In the genomic region with DNA sequence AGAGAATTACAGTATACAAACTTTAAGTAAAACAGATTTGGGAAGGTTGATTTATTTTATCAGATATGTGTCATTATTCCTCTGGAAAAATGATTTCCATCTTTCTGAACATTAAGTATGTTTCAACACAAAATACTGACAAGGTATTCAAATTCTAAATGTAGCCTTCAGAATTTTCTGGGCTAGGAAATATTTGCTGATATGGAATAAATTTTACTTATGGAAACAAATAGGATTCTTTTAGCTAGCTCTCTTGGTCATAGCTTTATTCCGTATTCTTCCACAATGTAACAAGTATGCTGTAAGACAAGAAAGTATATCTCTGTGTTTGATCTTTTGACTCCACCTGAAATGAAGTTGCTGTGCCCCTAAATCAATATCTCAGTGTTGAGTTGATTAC, we compare ENCODE assay signal across 1 cellular context.
TF ChIP-seq lines count a peak whose summit lies in the region.

No MANE protein-coding gene starts in this region.

TF ChIP-seq in SK-N-SH, 30 proteins besides CTCF, POLR2A, EP300 and RAD21 (continued from another document):
- TF ChIP-seq, protein P1, sequence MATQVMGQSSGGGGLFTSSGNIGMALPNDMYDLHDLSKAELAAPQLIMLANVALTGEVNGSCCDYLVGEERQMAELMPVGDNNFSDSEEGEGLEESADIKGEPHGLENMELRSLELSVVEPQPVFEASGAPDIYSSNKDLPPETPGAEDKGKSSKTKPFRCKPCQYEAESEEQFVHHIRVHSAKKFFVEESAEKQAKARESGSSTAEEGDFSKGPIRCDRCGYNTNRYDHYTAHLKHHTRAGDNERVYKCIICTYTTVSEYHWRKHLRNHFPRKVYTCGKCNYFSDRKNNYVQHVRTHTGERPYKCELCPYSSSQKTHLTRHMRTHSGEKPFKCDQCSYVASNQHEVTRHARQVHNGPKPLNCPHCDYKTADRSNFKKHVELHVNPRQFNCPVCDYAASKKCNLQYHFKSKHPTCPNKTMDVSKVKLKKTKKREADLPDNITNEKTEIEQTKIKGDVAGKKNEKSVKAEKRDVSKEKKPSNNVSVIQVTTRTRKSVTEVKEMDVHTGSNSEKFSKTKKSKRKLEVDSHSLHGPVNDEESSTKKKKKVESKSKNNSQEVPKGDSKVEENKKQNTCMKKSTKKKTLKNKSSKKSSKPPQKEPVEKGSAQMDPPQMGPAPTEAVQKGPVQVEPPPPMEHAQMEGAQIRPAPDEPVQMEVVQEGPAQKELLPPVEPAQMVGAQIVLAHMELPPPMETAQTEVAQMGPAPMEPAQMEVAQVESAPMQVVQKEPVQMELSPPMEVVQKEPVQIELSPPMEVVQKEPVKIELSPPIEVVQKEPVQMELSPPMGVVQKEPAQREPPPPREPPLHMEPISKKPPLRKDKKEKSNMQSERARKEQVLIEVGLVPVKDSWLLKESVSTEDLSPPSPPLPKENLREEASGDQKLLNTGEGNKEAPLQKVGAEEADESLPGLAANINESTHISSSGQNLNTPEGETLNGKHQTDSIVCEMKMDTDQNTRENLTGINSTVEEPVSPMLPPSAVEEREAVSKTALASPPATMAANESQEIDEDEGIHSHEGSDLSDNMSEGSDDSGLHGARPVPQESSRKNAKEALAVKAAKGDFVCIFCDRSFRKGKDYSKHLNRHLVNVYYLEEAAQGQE (IDR thresholded peaks at IDR 0.05; ENCODE audit: low read depth, low read length) = no peak
- TF ChIP-seq, protein P2, sequence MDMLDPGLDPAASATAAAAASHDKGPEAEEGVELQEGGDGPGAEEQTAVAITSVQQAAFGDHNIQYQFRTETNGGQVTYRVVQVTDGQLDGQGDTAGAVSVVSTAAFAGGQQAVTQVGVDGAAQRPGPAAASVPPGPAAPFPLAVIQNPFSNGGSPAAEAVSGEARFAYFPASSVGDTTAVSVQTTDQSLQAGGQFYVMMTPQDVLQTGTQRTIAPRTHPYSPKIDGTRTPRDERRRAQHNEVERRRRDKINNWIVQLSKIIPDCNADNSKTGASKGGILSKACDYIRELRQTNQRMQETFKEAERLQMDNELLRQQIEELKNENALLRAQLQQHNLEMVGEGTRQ (IDR thresholded peaks at IDR 0.05; ENCODE audit: borderline replicate concordance, low read depth, low read length) = no peak
- no peak for TF ChIP-seq TEAD4 (IDR thresholded peaks at IDR 0.05; ENCODE audit: borderline replicate concordance, insufficient read depth)
- TF ChIP-seq, protein P3, sequence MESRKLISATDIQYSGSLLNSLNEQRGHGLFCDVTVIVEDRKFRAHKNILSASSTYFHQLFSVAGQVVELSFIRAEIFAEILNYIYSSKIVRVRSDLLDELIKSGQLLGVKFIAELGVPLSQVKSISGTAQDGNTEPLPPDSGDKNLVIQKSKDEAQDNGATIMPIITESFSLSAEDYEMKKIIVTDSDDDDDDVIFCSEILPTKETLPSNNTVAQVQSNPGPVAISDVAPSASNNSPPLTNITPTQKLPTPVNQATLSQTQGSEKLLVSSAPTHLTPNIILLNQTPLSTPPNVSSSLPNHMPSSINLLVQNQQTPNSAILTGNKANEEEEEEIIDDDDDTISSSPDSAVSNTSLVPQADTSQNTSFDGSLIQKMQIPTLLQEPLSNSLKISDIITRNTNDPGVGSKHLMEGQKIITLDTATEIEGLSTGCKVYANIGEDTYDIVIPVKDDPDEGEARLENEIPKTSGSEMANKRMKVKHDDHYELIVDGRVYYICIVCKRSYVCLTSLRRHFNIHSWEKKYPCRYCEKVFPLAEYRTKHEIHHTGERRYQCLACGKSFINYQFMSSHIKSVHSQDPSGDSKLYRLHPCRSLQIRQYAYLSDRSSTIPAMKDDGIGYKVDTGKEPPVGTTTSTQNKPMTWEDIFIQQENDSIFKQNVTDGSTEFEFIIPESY (IDR thresholded peaks at IDR 0.05; ENCODE audit: borderline replicate concordance, low read depth) = no peak
- TF ChIP-seq, protein P4, sequence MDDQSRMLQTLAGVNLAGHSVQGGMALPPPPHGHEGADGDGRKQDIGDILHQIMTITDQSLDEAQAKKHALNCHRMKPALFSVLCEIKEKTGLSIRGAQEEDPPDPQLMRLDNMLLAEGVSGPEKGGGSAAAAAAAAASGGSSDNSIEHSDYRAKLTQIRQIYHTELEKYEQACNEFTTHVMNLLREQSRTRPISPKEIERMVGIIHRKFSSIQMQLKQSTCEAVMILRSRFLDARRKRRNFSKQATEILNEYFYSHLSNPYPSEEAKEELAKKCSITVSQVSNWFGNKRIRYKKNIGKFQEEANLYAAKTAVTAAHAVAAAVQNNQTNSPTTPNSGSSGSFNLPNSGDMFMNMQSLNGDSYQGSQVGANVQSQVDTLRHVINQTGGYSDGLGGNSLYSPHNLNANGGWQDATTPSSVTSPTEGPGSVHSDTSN (IDR thresholded peaks at IDR 0.05) = no peak
- no peak for TF ChIP-seq SIN3A (IDR thresholded peaks at IDR 0.05; ENCODE audit: borderline replicate concordance, low read depth, low read length)
- TF ChIP-seq RFX5 (IDR thresholded peaks at IDR 0.05; ENCODE audit: low read length) = no peak
- TF ChIP-seq, protein P5, sequence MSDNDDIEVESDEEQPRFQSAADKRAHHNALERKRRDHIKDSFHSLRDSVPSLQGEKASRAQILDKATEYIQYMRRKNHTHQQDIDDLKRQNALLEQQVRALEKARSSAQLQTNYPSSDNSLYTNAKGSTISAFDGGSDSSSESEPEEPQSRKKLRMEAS (IDR thresholded peaks at IDR 0.05; ENCODE audit: low read depth) = no peak
- no peak for TF ChIP-seq MXI1 (IDR thresholded peaks at IDR 0.05; ENCODE audit: low read depth, low read length)
- no peak for TF ChIP-seq FOXJ3 (CRISPR knock-in tag; IDR thresholded peaks at IDR 0.05)
- TF ChIP-seq, protein P6, sequence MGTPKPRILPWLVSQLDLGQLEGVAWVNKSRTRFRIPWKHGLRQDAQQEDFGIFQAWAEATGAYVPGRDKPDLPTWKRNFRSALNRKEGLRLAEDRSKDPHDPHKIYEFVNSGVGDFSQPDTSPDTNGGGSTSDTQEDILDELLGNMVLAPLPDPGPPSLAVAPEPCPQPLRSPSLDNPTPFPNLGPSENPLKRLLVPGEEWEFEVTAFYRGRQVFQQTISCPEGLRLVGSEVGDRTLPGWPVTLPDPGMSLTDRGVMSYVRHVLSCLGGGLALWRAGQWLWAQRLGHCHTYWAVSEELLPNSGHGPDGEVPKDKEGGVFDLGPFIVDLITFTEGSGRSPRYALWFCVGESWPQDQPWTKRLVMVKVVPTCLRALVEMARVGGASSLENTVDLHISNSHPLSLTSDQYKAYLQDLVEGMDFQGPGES (IDR thresholded peaks at IDR 0.05; ENCODE audit: low read depth, low read length) = no peak
- no peak for TF ChIP-seq YY1 (IDR thresholded peaks at IDR 0.05; ENCODE audit: low read depth)
- no peak for TF ChIP-seq TAF1 (IDR thresholded peaks at IDR 0.05; ENCODE audit: borderline replicate concordance, low read depth, low read length)
- TF ChIP-seq MEF2A (IDR thresholded peaks at IDR 0.05; ENCODE audit: borderline replicate concordance, low read depth) = no peak
- TF ChIP-seq NRF1 (IDR thresholded peaks at IDR 0.05; ENCODE audit: low read depth, low read length) = no peak
